Comparison of ENCODE assay signal across 7 cellular contexts in the genomic region with DNA sequence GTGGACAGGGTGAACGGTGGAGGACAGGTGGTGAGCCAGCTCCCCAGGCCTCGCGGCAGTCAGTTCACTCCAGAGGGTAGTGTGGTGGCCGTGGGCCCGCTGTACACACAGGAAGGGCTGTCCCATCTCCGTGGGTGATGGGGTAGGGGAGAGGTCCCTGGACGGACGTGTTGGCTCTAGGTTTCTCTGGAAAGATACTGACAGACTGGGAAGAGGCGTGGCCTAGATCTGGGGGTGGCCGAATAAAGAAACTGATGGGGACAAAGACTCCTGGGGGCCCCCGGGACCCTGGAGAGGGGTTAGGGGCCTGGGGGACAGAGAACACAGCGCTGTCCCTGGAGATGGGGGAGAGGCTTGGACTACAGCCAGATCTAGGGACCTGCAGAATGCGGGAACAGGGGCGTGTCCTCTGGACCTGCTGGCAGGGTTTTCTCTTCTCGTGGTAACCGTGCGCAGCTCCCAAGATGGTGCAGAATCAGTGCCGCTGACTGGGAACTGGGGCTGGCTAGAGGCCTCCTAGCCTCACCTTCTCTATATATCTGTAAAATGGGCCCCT. TPM values are rescaled to one million over a fixed set of nuclear protein-coding genes. Genes with fewer than 3 reads are reported as not detected.
DNase-seq lines count a peak whose midpoint lies in the region; ATAC-seq, FAIRE-seq and TF ChIP-seq lines count a peak whose summit lies in the region.

No MANE protein-coding gene starts in this region.

- TF ChIP-seq POLR2A in erythroblast (IDR thresholded peaks at IDR 0.05; ENCODE audit: low read length), result no peak

- peaks cover 5% of the 10 kb centered on the region; the same call in 1 of the 2 replicates for H3K36me3 ChIP-seq in HAP-1 (replicated peaks)
- peaks cover 6% of the 10 kb centered on the region for H3K36me3 ChIP-seq in OCI-LY3 (replicated peaks; ENCODE audit: low read depth, low read length)
- peaks cover 0 to 3% of the 10 kb centered on the region in 2 donors for H3K36me3 ChIP-seq in esophagus (ENCODE audit: control insufficient read depth in 2 of 2, insufficient read depth in 2 of 2, low read length in 1 of 2)
- no peaks in the 10 kb centered on the region for H3K36me3 ChIP-seq in pancreas

- TF ChIP-seq CTCF in OCI-LY3 (IDR thresholded peaks at IDR 0.05; ENCODE audit: low read depth, low read length), result no peak
- no peak for TF ChIP-seq CTCF in pancreas (IDR thresholded peaks at IDR 0.05)

- intact Hi-C loops in pancreas (cut with DNase I), result loop anchor here (5.0 to 10.0 kb wide), 2 partner anchors 149 to 152 kb away; no protein-coding TSS in a partner anchor

- H3K4me3 ChIP-seq in HAP-1 (peak overlapping the region; percentile 46), OCI-LY3 (ENCODE audit: low read length) (peak overlapping the region; percentile 84), esophagus (ENCODE audit: low read depth in 1 of 2, low read length in 2 of 2) (peak overlapping the region; percentile 38 to 53), pancreas (peak overlapping the region; percentile 37 to 64 (median 51))

- peak overlapping the region; percentile 89 for H3K4me2 ChIP-seq in OCI-LY3 (ENCODE audit: low read length)

- H3K27ac ChIP-seq in OCI-LY3 (ENCODE audit: low read length) (0 out of 2 replicates have a peak overlapping the region, but pooled peaks have one; percentile 43), esophagus (ENCODE audit: low read depth in 2 of 2, low read length in 1 of 2) (peak overlapping the region in 1 of 2 donors; percentile 2), pancreas (peak overlapping the region in 3 of 4 donors; percentile 19 to 46 (median 31))

- no peaks in the 10 kb centered on the region for H3K9me3 ChIP-seq in HAP-1
- no peaks in the 10 kb centered on the region for H3K9me3 ChIP-seq in OCI-LY3 (ENCODE audit: insufficient read depth, low read length)
- H3K9me3 ChIP-seq in esophagus (ENCODE audit: control insufficient read depth in 2 of 2, insufficient read depth in 1 of 2, low read depth in 1 of 2, low read length in 1 of 2), result no peaks in the 10 kb centered on the region
- no peaks in the 10 kb centered on the region for H3K9me3 ChIP-seq in pancreas

- peaks cover 6% of the 10 kb centered on the region for H3K4me1 ChIP-seq in HAP-1
- peaks cover 13% of the 10 kb centered on the region; the same call in 1 of the 2 replicates for H3K4me1 ChIP-seq in OCI-LY3 (ENCODE audit: low read length)
- H3K4me1 ChIP-seq in esophagus (ENCODE audit: control insufficient read depth in 2 of 2, insufficient read depth in 2 of 2, low read length in 1 of 2), result peaks cover 2 to 7% of the 10 kb centered on the region in 2 donors
- H3K4me1 ChIP-seq in pancreas, result no peaks in the 10 kb centered on the region

- 22 to 27% methylated on average over 17 to 18 of the region's 18 CpGs for WGBS in esophagus, 2 donors
- 11 to 21% methylated on average over 18 of the region's 18 CpGs for WGBS in pancreas, 2 donors

- FAIRE-seq in pancreas (lab: Jason Lieb, UNC), result no peak

- H2AFZ ChIP-seq in OCI-LY3 (ENCODE audit: low read depth, low read length), result peak overlapping the region; percentile 92

- no peaks in the 10 kb centered on the region for H3K79me2 ChIP-seq in OCI-LY3 (ENCODE audit: low read length)

- ATAC-seq in pancreas, result peak; percentile 4 to 55 (median 50)
- no peak for ATAC-seq in HG03439 (IDR thresholded peaks at IDR 0.05; ENCODE audit: unreplicated experiment)

- in situ Hi-C loops in HAP-1 (cut with MboI; ENCODE audit: low sequenced_read_pairs), result no loop called here

- no peaks in the 10 kb centered on the region for H3K27me3 ChIP-seq in HAP-1 (ENCODE audit: low read depth)
- H3K27me3 ChIP-seq in OCI-LY3 (ENCODE audit: low read depth, low read length), result no peaks in the 10 kb centered on the region
- H3K27me3 ChIP-seq in esophagus (ENCODE audit: control insufficient read depth in 1 of 2, insufficient read depth in 2 of 2, low read length in 2 of 2), result no peaks in the 10 kb centered on the region
- H3K27me3 ChIP-seq in pancreas, result no peaks in the 10 kb centered on the region

- DNase-seq in HAP-1 (ENCODE audit: low spot score in 2 of 2) (peak in 1 of 2 experiments; percentile 53), pancreas (peak in 3 of 6 donors; percentile 33 to 47 (median 42)), erythroblast (lab: John Stamatoyannopoulos, UW) (no peak), NCI-H1417 treated with DMSO at 0.1 percent for 48 hours (lab: John Stamatoyannopoulos, UW) (no peak)

- peak overlapping the region; percentile 71 for H3K9ac ChIP-seq in OCI-LY3 (ENCODE audit: low read length)

- no peaks in the 10 kb centered on the region for H4K20me1 ChIP-seq in OCI-LY3 (ENCODE audit: insufficient read depth, low read length)

RNA-seq across cellular contexts. Expression of a gene that starts 4.0 kb away (rescaled TPM):
- polyA plus RNA-seq in esophagus, result 1 to 10 TPM in 1 of 2 donors, under 1 TPM in 1; 0.28 to 1.4 TPM
- total RNA-seq in pancreas, result 1 to 10 TPM in 2 of 6 donors, under 1 TPM in 4; 0.09 to 4.6 (median 0.70) TPM
- polyA plus RNA-seq in pancreas, result 1 to 10 TPM; 3.0 to 3.7 TPM

RNA-seq across cellular contexts. Expression of a gene that starts 7.5 kb away (rescaled TPM):
- polyA plus RNA-seq in esophagus (10 to 100 TPM; 22.6 to 27.2 TPM), pancreas (10 to 100 TPM; 28.2 to 36.9 TPM)
- total RNA-seq in pancreas, result 10 to 100 TPM in 3 of 6 donors, 1 to 10 TPM in 3; 7.3 to 16.1 (median 10.8) TPM
